In the genomic region with DNA sequence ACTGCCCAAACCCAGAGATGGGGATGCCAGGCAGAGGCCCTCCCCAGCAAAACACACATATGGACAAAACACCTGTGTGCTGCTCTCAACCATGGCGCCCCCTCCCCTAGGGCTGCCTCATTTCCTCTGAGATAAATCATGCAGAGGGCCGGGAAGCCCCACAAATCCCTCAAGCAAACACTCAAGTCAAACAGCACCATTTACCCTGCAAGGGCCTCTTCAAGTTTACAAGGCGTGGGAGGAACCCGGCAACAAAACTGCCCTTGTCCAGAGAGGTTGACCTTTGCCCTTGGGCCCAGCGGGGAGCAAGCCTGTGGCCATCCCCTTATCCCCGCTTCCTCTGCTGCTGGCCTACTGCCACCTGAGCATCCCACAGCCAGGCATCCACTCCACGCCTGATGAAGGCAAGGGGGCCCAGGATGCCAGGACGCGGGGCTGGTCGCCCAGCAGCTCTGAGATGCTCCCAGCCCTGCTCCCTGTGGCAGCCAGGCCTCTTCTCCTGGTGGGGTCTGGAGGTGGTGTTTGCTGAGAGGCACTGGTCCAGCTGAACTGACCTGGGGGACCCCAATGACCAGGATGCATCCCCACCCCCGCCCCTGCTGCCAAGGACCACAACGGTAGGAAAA, we compare ENCODE assay signal across 1 cellular context.
A peak's percentile ranks its signal among the peaks of the same experiment; 100 is the strongest.
TF ChIP-seq lines count a peak whose summit lies in the region.

No MANE protein-coding gene starts in this region.

TF ChIP-seq in HepG2, 621 proteins besides CTCF, POLR2A, EP300 and RAD21 (continued from another document and continues in another):
- TF ChIP-seq, protein P1, sequence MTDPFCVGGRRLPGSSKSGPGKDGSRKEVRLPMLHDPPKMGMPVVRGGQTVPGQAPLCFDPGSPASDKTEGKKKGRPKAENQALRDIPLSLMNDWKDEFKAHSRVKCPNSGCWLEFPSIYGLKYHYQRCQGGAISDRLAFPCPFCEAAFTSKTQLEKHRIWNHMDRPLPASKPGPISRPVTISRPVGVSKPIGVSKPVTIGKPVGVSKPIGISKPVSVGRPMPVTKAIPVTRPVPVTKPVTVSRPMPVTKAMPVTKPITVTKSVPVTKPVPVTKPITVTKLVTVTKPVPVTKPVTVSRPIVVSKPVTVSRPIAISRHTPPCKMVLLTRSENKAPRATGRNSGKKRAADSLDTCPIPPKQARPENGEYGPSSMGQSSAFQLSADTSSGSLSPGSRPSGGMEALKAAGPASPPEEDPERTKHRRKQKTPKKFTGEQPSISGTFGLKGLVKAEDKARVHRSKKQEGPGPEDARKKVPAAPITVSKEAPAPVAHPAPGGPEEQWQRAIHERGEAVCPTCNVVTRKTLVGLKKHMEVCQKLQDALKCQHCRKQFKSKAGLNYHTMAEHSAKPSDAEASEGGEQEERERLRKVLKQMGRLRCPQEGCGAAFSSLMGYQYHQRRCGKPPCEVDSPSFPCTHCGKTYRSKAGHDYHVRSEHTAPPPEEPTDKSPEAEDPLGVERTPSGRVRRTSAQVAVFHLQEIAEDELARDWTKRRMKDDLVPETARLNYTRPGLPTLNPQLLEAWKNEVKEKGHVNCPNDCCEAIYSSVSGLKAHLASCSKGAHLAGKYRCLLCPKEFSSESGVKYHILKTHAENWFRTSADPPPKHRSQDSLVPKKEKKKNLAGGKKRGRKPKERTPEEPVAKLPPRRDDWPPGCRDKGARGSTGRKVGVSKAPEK (CRISPR knock-in tag; IDR thresholded peaks at IDR 0.05; ENCODE audit: borderline replicate concordance), result no peak
- TF ChIP-seq, protein P2, sequence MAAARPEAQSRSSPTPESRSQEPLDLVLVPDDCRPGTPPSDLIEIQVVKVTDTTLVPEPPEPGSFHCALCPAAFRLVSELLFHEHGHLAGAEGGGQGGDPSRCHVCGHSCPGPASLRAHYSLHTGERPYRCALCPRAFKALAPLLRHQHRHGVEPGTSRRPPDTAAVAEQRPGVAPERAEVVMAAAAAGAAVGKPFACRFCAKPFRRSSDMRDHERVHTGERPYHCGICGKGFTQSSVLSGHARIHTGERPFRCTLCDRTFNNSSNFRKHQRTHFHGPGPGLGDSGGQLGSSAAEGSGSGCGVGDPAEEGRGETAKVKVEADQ (CRISPR knock-in tag; IDR thresholded peaks at IDR 0.05; ENCODE audit: borderline replicate concordance), result peak; percentile 29; the same call in 1 of the 2 replicates
- TF ChIP-seq ZNF746 (CRISPR knock-in tag; IDR thresholded peaks at IDR 0.05), result peak; percentile 94
- TF ChIP-seq SRY (CRISPR knock-in tag; IDR thresholded peaks at IDR 0.05), result no peak
- TF ChIP-seq, protein P3, sequence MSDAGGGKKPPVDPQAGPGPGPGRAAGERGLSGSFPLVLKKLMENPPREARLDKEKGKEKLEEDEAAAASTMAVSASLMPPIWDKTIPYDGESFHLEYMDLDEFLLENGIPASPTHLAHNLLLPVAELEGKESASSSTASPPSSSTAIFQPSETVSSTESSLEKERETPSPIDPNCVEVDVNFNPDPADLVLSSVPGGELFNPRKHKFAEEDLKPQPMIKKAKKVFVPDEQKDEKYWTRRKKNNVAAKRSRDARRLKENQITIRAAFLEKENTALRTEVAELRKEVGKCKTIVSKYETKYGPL (CRISPR knock-in tag; IDR thresholded peaks at IDR 0.05), result no peak
- TF ChIP-seq FOXK1 (CRISPR knock-in tag; IDR thresholded peaks at IDR 0.05; ENCODE audit: borderline replicate concordance, low read depth), result peak; percentile 88; the same call in 1 of the 2 replicates
- peak; percentile 57; the same call in 1 of the 2 replicates for TF ChIP-seq TGIF2 (CRISPR knock-in tag; IDR thresholded peaks at IDR 0.05)
- TF ChIP-seq, protein P4, sequence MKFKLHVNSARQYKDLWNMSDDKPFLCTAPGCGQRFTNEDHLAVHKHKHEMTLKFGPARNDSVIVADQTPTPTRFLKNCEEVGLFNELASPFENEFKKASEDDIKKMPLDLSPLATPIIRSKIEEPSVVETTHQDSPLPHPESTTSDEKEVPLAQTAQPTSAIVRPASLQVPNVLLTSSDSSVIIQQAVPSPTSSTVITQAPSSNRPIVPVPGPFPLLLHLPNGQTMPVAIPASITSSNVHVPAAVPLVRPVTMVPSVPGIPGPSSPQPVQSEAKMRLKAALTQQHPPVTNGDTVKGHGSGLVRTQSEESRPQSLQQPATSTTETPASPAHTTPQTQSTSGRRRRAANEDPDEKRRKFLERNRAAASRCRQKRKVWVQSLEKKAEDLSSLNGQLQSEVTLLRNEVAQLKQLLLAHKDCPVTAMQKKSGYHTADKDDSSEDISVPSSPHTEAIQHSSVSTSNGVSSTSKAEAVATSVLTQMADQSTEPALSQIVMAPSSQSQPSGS (CRISPR knock-in tag; IDR thresholded peaks at IDR 0.05), result peak; percentile 94
- TF ChIP-seq, protein P5, sequence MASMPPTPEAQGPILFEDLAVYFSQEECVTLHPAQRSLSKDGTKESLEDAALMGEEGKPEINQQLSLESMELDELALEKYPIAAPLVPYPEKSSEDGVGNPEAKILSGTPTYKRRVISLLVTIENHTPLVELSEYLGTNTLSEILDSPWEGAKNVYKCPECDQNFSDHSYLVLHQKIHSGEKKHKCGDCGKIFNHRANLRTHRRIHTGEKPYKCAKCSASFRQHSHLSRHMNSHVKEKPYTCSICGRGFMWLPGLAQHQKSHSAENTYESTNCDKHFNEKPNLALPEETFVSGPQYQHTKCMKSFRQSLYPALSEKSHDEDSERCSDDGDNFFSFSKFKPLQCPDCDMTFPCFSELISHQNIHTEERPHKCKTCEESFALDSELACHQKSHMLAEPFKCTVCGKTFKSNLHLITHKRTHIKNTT (CRISPR knock-in tag; IDR thresholded peaks at IDR 0.05), result no peak
- TF ChIP-seq STAG1 (CRISPR knock-in tag; IDR thresholded peaks at IDR 0.05), result peak; percentile 40; the same call in 1 of the 2 replicates
- peak; percentile 98 for TF ChIP-seq DPF2 (CRISPR knock-in tag; IDR thresholded peaks at IDR 0.05; ENCODE audit: borderline replicate concordance, low read depth)
- TF ChIP-seq, protein P6, sequence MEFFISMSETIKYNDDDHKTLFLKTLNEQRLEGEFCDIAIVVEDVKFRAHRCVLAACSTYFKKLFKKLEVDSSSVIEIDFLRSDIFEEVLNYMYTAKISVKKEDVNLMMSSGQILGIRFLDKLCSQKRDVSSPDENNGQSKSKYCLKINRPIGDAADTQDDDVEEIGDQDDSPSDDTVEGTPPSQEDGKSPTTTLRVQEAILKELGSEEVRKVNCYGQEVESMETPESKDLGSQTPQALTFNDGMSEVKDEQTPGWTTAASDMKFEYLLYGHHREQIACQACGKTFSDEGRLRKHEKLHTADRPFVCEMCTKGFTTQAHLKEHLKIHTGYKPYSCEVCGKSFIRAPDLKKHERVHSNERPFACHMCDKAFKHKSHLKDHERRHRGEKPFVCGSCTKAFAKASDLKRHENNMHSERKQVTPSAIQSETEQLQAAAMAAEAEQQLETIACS (CRISPR knock-in tag; IDR thresholded peaks at IDR 0.05), result no peak
- TF ChIP-seq MIXL1 (CRISPR knock-in tag; IDR thresholded peaks at IDR 0.05), result peak; percentile 90
- TF ChIP-seq ZNF33B (CRISPR knock-in tag; IDR thresholded peaks at IDR 0.05), result no peak
- TF ChIP-seq, protein P7, sequence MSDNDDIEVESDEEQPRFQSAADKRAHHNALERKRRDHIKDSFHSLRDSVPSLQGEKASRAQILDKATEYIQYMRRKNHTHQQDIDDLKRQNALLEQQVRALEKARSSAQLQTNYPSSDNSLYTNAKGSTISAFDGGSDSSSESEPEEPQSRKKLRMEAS (IDR thresholded peaks at IDR 0.05), result peak; percentile 77
- no peak for TF ChIP-seq GZF1 (CRISPR knock-in tag; IDR thresholded peaks at IDR 0.05)
- TF ChIP-seq, protein P8, sequence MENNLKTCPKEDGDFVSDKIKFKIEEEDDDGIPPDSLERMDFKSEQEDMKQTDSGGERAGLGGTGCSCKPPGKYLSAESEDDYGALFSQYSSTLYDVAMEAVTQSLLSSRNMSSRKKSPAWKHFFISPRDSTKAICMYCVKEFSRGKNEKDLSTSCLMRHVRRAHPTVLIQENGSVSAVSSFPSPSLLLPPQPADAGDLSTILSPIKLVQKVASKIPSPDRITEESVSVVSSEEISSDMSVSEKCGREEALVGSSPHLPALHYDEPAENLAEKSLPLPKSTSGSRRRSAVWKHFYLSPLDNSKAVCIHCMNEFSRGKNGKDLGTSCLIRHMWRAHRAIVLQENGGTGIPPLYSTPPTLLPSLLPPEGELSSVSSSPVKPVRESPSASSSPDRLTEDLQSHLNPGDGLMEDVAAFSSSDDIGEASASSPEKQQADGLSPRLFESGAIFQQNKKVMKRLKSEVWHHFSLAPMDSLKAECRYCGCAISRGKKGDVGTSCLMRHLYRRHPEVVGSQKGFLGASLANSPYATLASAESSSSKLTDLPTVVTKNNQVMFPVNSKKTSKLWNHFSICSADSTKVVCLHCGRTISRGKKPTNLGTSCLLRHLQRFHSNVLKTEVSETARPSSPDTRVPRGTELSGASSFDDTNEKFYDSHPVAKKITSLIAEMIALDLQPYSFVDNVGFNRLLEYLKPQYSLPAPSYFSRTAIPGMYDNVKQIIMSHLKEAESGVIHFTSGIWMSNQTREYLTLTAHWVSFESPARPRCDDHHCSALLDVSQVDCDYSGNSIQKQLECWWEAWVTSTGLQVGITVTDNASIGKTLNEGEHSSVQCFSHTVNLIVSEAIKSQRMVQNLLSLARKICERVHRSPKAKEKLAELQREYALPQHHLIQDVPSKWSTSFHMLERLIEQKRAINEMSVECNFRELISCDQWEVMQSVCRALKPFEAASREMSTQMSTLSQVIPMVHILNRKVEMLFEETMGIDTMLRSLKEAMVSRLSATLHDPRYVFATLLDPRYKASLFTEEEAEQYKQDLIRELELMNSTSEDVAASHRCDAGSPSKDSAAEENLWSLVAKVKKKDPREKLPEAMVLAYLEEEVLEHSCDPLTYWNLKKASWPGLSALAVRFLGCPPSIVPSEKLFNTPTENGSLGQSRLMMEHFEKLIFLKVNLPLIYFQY (CRISPR knock-in tag; IDR thresholded peaks at IDR 0.05; ENCODE audit: borderline replicate concordance), result peak; percentile 60; the same call in 1 of the 2 replicates
- no peak for TF ChIP-seq JDP2 (CRISPR knock-in tag; IDR thresholded peaks at IDR 0.05; ENCODE audit: borderline replicate concordance)
- TF ChIP-seq ZNF878 (CRISPR knock-in tag; IDR thresholded peaks at IDR 0.05), result peak; percentile 93
- peak; percentile 22 for TF ChIP-seq SRSF1 (optimal IDR thresholded peaks at IDR 0.05; ENCODE audit: low read depth, low read length)
- TF ChIP-seq, protein P9, sequence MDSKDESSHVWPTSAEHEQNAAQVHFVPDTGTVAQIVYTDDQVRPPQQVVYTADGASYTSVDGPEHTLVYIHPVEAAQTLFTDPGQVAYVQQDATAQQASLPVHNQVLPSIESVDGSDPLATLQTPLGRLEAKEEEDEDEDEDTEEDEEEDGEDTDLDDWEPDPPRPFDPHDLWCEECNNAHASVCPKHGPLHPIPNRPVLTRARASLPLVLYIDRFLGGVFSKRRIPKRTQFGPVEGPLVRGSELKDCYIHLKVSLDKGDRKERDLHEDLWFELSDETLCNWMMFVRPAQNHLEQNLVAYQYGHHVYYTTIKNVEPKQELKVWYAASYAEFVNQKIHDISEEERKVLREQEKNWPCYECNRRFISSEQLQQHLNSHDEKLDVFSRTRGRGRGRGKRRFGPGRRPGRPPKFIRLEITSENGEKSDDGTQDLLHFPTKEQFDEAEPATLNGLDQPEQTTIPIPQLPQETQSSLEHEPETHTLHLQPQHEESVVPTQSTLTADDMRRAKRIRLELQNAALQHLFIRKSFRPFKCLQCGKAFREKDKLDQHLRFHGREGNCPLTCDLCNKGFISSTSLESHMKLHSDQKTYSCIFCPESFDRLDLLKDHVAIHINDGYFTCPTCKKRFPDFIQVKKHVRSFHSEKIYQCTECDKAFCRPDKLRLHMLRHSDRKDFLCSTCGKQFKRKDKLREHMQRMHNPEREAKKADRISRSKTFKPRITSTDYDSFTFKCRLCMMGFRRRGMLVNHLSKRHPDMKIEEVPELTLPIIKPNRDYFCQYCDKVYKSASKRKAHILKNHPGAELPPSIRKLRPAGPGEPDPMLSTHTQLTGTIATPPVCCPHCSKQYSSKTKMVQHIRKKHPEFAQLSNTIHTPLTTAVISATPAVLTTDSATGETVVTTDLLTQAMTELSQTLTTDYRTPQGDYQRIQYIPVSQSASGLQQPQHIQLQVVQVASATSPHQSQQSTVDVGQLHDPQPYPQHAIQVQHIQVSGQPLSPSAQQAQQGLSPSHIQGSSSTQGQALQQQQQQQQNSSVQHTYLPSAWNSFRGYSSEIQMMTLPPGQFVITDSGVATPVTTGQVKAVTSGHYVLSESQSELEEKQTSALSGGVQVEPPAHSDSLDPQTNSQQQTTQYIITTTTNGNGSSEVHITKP (CRISPR knock-in tag; IDR thresholded peaks at IDR 0.05; ENCODE audit: low read depth), result peak; percentile 82
- TF ChIP-seq ZNF225 (CRISPR knock-in tag; IDR thresholded peaks at IDR 0.05), result no peak
- TF ChIP-seq, protein P10, sequence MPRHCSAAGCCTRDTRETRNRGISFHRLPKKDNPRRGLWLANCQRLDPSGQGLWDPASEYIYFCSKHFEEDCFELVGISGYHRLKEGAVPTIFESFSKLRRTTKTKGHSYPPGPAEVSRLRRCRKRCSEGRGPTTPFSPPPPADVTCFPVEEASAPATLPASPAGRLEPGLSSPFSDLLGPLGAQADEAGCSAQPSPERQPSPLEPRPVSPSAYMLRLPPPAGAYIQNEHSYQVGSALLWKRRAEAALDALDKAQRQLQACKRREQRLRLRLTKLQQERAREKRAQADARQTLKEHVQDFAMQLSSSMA (CRISPR knock-in tag; IDR thresholded peaks at IDR 0.05), result peak; percentile 58; the same call in 1 of the 2 replicates
- peak; percentile 94; the same call in 1 of the 2 replicates for TF ChIP-seq ZNF614 (CRISPR knock-in tag; IDR thresholded peaks at IDR 0.05; ENCODE audit: borderline replicate concordance)
- peak; percentile 67; the same call in 1 of the 2 replicates for TF ChIP-seq ZNF761 (CRISPR knock-in tag; conservative IDR thresholded peaks at IDR 0.05)
- TF ChIP-seq FOXO1 (CRISPR knock-in tag; IDR thresholded peaks at IDR 0.05), result peak; percentile 97
- TF ChIP-seq FOXC1 (CRISPR knock-in tag; IDR thresholded peaks at IDR 0.05; ENCODE audit: borderline replicate concordance), result peak; percentile 70; the same call in 1 of the 2 replicates
- TF ChIP-seq ZFX (CRISPR knock-in tag; IDR thresholded peaks at IDR 0.05; ENCODE audit: low read depth), result peak; percentile 89
- TF ChIP-seq, protein P11, sequence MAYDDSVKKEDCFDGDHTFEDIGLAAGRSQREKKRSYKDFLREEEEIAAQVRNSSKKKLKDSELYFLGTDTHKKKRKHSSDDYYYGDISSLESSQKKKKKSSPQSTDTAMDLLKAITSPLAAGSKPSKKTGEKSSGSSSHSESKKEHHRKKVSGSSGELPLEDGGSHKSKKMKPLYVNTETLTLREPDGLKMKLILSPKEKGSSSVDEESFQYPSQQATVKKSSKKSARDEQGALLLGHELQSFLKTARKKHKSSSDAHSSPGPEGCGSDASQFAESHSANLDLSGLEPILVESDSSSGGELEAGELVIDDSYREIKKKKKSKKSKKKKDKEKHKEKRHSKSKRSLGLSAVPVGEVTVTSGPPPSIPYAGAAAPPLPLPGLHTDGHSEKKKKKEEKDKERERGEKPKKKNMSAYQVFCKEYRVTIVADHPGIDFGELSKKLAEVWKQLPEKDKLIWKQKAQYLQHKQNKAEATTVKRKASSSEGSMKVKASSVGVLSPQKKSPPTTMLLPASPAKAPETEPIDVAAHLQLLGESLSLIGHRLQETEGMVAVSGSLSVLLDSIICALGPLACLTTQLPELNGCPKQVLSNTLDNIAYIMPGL (CRISPR knock-in tag; IDR thresholded peaks at IDR 0.05; ENCODE audit: borderline replicate concordance in 1 of 2, low read depth in 1 of 2), result peak in 1 of 2 experiments; percentile 58; a peak in 1 of 4 replicates
- TF ChIP-seq, protein P12, sequence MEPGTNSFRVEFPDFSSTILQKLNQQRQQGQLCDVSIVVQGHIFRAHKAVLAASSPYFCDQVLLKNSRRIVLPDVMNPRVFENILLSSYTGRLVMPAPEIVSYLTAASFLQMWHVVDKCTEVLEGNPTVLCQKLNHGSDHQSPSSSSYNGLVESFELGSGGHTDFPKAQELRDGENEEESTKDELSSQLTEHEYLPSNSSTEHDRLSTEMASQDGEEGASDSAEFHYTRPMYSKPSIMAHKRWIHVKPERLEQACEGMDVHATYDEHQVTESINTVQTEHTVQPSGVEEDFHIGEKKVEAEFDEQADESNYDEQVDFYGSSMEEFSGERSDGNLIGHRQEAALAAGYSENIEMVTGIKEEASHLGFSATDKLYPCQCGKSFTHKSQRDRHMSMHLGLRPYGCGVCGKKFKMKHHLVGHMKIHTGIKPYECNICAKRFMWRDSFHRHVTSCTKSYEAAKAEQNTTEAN (CRISPR knock-in tag; conservative IDR thresholded peaks at IDR 0.05), result 0 out of 2 replicates have a peak, but pooled peaks have one; percentile 19
- TF ChIP-seq ZNF619 (CRISPR knock-in tag; IDR thresholded peaks at IDR 0.05), result peak; percentile 86
